Comparison of ENCODE assay signal across 1 cellular context in the genomic region with DNA sequence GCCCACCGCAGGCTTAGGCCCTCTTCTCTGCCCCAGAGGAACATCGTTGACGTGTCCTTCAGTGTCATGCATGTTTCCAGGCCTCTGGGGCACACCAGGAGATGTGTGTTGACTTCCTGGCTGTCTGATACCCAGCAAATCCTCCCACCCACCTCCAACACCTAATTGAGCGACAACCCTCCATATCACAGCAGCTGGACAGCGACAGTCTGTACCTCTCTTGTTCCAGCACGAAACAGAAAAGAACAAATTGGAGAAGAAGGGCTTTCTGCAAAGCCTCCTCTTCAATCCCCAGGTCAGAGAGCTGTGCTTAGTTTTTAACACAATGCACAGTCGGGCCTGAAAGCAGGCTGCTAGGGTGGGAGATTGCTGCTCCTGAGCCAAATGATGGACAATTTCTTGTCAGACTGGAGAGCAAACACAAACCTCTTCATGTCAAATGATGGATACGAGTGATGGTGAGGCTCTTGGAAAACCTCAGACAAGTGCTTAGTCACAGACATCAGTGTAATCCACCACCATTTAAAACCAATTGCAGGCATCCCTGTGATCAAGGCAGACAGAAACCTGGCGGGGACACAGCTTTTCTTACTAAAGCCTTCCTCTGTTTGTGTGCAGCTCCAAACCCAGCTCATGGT.
TF ChIP-seq lines count a peak whose summit lies in the region.

No MANE protein-coding gene starts in this region.

TF ChIP-seq in HEK293, 187 proteins besides CTCF, POLR2A, EP300 and RAD21:
- TF ChIP-seq REST (tag by site-specific recombination; IDR thresholded peaks at IDR 0.05) (peak; percentile 89), ZNF2 (tag by site-specific recombination; IDR thresholded peaks at IDR 0.05) (no peak), ZBTB48 (tag by site-specific recombination; IDR thresholded peaks at IDR 0.05) (no peak)
TF ChIP-seq in HEK293: peak in this region for 1.
